29 cellular contexts compared by ENCODE assay signal in the genomic region with DNA sequence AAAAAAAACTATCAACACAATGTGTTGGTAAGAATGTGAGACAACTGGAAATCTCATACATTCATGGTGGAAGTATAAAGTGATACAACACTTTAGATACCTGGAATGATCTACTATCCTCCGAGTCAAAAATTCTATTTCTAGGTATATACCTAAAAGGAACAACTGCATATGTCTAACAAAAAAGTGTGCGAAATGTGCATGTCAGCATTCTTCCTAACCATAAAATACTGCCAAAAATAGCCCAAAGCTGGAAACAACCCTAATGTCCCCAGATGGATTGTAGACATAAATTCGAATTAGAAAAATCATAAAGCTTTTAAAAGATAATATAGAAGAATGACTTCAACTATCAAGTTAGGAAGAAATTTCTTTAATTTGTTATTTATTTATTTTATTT. TPM values are rescaled to one million over a fixed set of nuclear protein-coding genes. Genes with fewer than 3 reads are reported as not detected.
"Had no signal": no experiment of that assay in that cellular context is flagged by ENCODE, and none has a peak within 500 bp of the region (broad histone marks: within the 10 kb centered on the region; RNA-seq: fewer than 3 reads in every experiment).

No MANE protein-coding gene starts in this region.

- DNase-seq: natural killer cell; occipital lobe; ovary; posterior cingulate gyrus; psoas muscle; right cardiac atrium; spleen; stimulated activated CD4-positive, alpha-beta T cell treated with anti-CD3 and anti-CD28 coated beads, Interleukin-12 subunit alpha, Interleukin-12 subunit beta, amount 100 ng/mL, for 4 hours; stimulated activated CD4-positive, alpha-beta T cell treated with anti-CD3 and anti-CD28 coated beads, Interleukin-1b, Interleukin-23, amount 100 ng/mL, for 48 hours; stimulated activated CD4-positive, alpha-beta T cell treated with anti-CD3 and anti-CD28 coated beads, Interleukin-4, amount 100 ng/mL, for 1 hour; stimulated activated CD4-positive, alpha-beta T cell treated with anti-CD3 and anti-CD28 coated beads, Interleukin-4, amount 100 ng/mL, for 4 hours; stimulated activated CD8-positive, alpha-beta memory T cell treated with anti-CD3 and anti-CD28 coated beads, Interleukin-4, amount 100 ng/mL, for 48 hours; stimulated activated naive CD4-positive, alpha-beta T cell; stimulated activated naive CD8-positive, alpha-beta T cell treated with anti-CD3 and anti-CD28 coated beads, Interleukin-15, amount 100 ng/mL, for 72 hours; stimulated activated naive CD8-positive, alpha-beta T cell treated with anti-CD3 and anti-CD28 coated beads, Interleukin-15, Interleukin-2, amounts not matched to agents 100 U/mL and 50 U/mL, for 24 hours; substantia nigra; testis; tibial artery; transverse colon; upper lobe of right lung; uterus had no signal

- H3K4me2 ChIP-seq: neural progenitor cell, smooth muscle cell had no signal

- H3K9ac ChIP-seq: neural progenitor cell, parathyroid adenoma had no signal

- H3K27me3 ChIP-seq: neural progenitor cell, ovary, spleen, suprapubic skin, testis, tibial artery, transverse colon, upper lobe of right lung, uterus had no signal

- H3K27ac ChIP-seq: neural progenitor cell, ovary, parathyroid adenoma, psoas muscle, skin epidermis, spleen, suprapubic skin, testis, tibial artery, transverse colon, upper lobe of right lung, uterus had no signal

- H3K9me3 ChIP-seq: ovary, psoas muscle, testis, uterus had no signal

- H3K4me1 ChIP-seq: neural progenitor cell, parathyroid adenoma, psoas muscle, spleen, suprapubic skin, testis, tibial artery, transverse colon, upper lobe of right lung, uterus had no signal

- ATAC-seq: natural killer cell; psoas muscle; right cardiac atrium; sciatic nerve; stimulated activated memory B cell treated with anti-CD40 and anti-IgM and Interleukin-4, amounts not matched to agents 10 μg/mL and 1 μg/mL and 100 μg/mL, for 72 hours; stimulated activated naive CD8-positive, alpha-beta T cell treated with anti-CD3 and anti-CD28 coated beads, Interleukin-15, amount 100 ng/mL, for 72 hours; stimulated activated naive CD8-positive, alpha-beta T cell treated with anti-CD3 and anti-CD28 coated beads, Interleukin-15, Interleukin-2, amounts not matched to agents 100 U/mL and 50 U/mL, for 24 hours; upper lobe of right lung had no signal

- H2AFZ ChIP-seq: neural progenitor cell, parathyroid adenoma had no signal

- H3K36me3 ChIP-seq: neural progenitor cell, ovary, spleen, suprapubic skin, tibial artery, transverse colon, upper lobe of right lung, uterus had no signal

- H3K4me3 ChIP-seq: neural progenitor cell, ovary, psoas muscle, skin epidermis, smooth muscle cell, spleen, suprapubic skin, testis, tibial artery, transverse colon, upper lobe of right lung, uterus had no signal

RNA-seq across cellular contexts. Expression of a gene that starts 51.2 kb away (rescaled TPM):
- total RNA-seq: natural killer cell, osteoblast had no signal
